Comparison of ENCODE assay signal across 8 cellular contexts in genomic region chr4:174283507-174284180, GRCh38. TPM values are rescaled to one million over a fixed set of nuclear protein-coding genes. Genes with fewer than 3 reads are reported as not detected.
A peak's percentile ranks its signal among the peaks of the same experiment; 100 is the strongest.
DNase-seq lines count a peak whose midpoint lies in the region; ATAC-seq, FAIRE-seq and TF ChIP-seq lines count a peak whose summit lies in the region.

Gene CEP44, plus strand, starts transcription at chr4:174283911. Its CDS starts 15,211 bp downstream, at chr4:174299122.
Gene FBXO8, minus strand, starts transcription at chr4:174283667. Its CDS starts 20,575 bp downstream, at chr4:174263092.

- H3K4me2 ChIP-seq in PC-9 = peak within 1 kb of the TSS; percentile 95

- H3K9me2 ChIP-seq in PC-9 (ENCODE audit: insufficient read depth) = no peaks in the 10 kb centered on the region

- peak within 1 kb of the TSS; percentile 100 for H2AFZ ChIP-seq in PC-9

- peak within 1 kb of the TSS; percentile 93 for H3K27ac ChIP-seq in HUES48 (ENCODE audit: low read depth, low read length)
- H3K27ac ChIP-seq in PC-9 = peak within 1 kb of the TSS; percentile 84
- peak within 1 kb of the TSS; percentile 99 for H3K27ac ChIP-seq in muscle layer of colon (ENCODE audit: low read depth, low read length)

- peaks cover 11% of the 10 kb centered on the region; the same call in 1 of the 2 replicates for H3F3A ChIP-seq in PC-9 (ENCODE audit: insufficient read depth, low read depth)

- H3K4me3 ChIP-seq in HUES48 (ENCODE audit: low read depth, low read length) (peak within 1 kb of the TSS; percentile 85), PC-9 (peak within 1 kb of the TSS; percentile 98), muscle layer of colon (ENCODE audit: low read depth in 1 of 2, low read length in 2 of 2) (peak within 1 kb of the TSS; percentile 86 to 89)

- H4K20me1 ChIP-seq in PC-9 (ENCODE audit: insufficient read depth) = no peaks in the 10 kb centered on the region

- ATAC-seq in GM21390 (IDR thresholded peaks at IDR 0.05; ENCODE audit: unreplicated experiment) (peak; percentile 61), esophagus mucosa (peak; percentile 68)

- intact Hi-C loops in PC-9 (cut with micrococcal nuclease; ENCODE audit: unreplicated experiment) = no loop called here

- H3K36me3 ChIP-seq in HUES48 (ENCODE audit: control insufficient read depth, insufficient read depth, low read length) (no peaks in the 10 kb centered on the region), PC-9 (ENCODE audit: low read depth) (no peaks in the 10 kb centered on the region), muscle layer of colon (ENCODE audit: insufficient read depth, low read length) (peaks cover 7% of the 10 kb centered on the region)

- POLR2A ChIA-PET in PC-9 (lab: Charles Lee; ENCODE audit: unreplicated experiment) = interaction anchor here (0.7 kb wide), 1 partner anchor 58 kb away, joined by 5 read pairs; no protein-coding TSS in a partner anchor

- H3K9me3 ChIP-seq in HUES48 (ENCODE audit: control insufficient read depth, insufficient read depth, low read length) = no peaks in the 10 kb centered on the region
- H3K9me3 ChIP-seq in PC-9 (ENCODE audit: insufficient read depth, low read depth) = no peaks in the 10 kb centered on the region
- no peaks in the 10 kb centered on the region for H3K9me3 ChIP-seq in muscle layer of colon (ENCODE audit: low read length)

- BruUV-seq in PC-9 (replicated peaks; lab: Mats Ljungman, UMichigan) = no TSS peak

- peak; percentile 56 for FAIRE-seq in D721Med (lab: Jason Lieb, UNC)

- H3K27me3 ChIP-seq in HUES48 (ENCODE audit: control insufficient read depth, insufficient read depth, low read length) (no peaks in the 10 kb centered on the region), PC-9 (ENCODE audit: insufficient read depth, low read depth) (no peaks in the 10 kb centered on the region), muscle layer of colon (ENCODE audit: control insufficient read depth in 1 of 2, insufficient read depth in 2 of 2, low read length in 2 of 2) (no peaks in the 10 kb centered on the region)

- H3K9ac ChIP-seq in HUES48 (ENCODE audit: low read depth, low read length) = peak within 1 kb of the TSS; percentile 97
- H3K9ac ChIP-seq in muscle layer of colon (ENCODE audit: low read length) = peak within 1 kb of the TSS; percentile 83

- DNase-seq in D721Med (ENCODE audit: insufficient read length, low spot score) = no peak
- DNase-seq in PC-9 = peak; percentile 35 to 52
- peak; percentile 75 for DNase-seq in activated T-cell treated with anti-CD3 and anti-CD28 coated beads, Interleukin-2, amount 50 U/mL, for 1 hour
- DNase-seq in stimulated activated CD8-positive, alpha-beta memory T cell treated with anti-CD3 and anti-CD28 coated beads, Interleukin-7, amount 100 ng/mL, for 1 hour (ENCODE audit: low read depth in 2 of 2) = peak; percentile 28 to 35

- peaks cover 25% of the 10 kb centered on the region for H3K79me2 ChIP-seq in PC-9 (ENCODE audit: low read depth)

- TF ChIP-seq CTCF in D721Med (IDR thresholded peaks at IDR 0.05; ENCODE audit: insufficient read depth, missing control alignments) (no peak), PC-9 (conservative IDR thresholded peaks at IDR 0.05) (no peak)

- CTCF ChIA-PET in PC-9 (lab: Charles Lee) = no interaction called here

- H3K4me1 ChIP-seq in HUES48 (ENCODE audit: control insufficient read depth, insufficient read depth, low read length) = peaks cover 4% of the 10 kb centered on the region; the same call in 1 of the 2 replicates
- 0 out of 2 replicates have a peak, but pooled peaks cover 15% of the 10 kb centered on the region for H3K4me1 ChIP-seq in PC-9 (replicated peaks; ENCODE audit: insufficient read depth)
- peaks cover 29% of the 10 kb centered on the region for H3K4me1 ChIP-seq in muscle layer of colon (ENCODE audit: insufficient read depth, low read length)

RNA-seq across cellular contexts. Expression of gene CEP44, which starts in this region (rescaled TPM):
- total RNA-seq in PC-9 (2021) (20.2 and 22.4 TPM in 2 replicates), esophagus mucosa (9.9 TPM)

RNA-seq across cellular contexts. Expression of gene FBXO8, which starts in this region (rescaled TPM):
- total RNA-seq in PC-9 (2021) (11.6 and 16.7 TPM in 2 replicates), esophagus mucosa (21.9 TPM)
